In the genomic region with DNA sequence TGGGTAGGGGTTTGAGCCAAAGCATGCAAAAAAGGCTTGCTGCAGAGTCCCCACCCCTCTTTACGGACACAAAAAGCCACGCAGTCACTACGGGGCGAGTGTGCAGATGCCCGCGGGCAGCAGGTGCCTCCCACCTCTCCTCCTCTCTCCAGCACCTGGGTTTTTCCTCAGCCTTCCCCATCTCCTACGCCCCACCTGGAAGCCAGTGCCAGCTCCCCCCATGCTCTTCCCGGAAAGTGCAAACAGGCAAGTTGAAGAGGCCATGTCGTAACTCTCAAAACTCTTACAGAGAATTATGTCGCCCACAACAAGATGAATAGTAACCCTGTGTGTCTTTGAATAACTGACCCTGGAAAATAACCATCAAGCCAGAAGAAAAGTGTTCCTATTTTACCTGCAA, we compare ENCODE assay signal across 32 cellular contexts.
DNase-seq lines count a peak whose midpoint lies in the region; ATAC-seq and TF ChIP-seq lines count a peak whose summit lies in the region.
"Had no signal": no experiment of that assay in that cellular context is flagged by ENCODE, and none has a peak within 500 bp of the region (broad histone marks: within the 10 kb centered on the region; RNA-seq: fewer than 3 reads in every experiment).

No MANE protein-coding gene starts in this region.

- 78 to 82% methylated on average over 10 of the region's 10 CpGs for WGBS in body of pancreas, 2 donors

- no peak overlapping the region for H3K4me3 Mint-ChIP-seq in activated CD4-positive, alpha-beta memory T cell treated with anti-CD3 and anti-CD28 coated beads, Interleukin-2, amount 10 ng/mL, durations not matched to agents 7 days and 5 days
- no peak overlapping the region for H3K4me3 Mint-ChIP-seq in activated CD4-positive, alpha-beta memory T cell treated with anti-CD3 and anti-CD28 coated beads for 36 hours
- H3K4me3 Mint-ChIP-seq in CD4-positive, CD25-positive, alpha-beta regulatory T cell: peak overlapping the region in 2 of 4 donors; percentile 41 to 70
- peak overlapping the region in 1 of 10 donors; percentile 37 for H3K4me3 Mint-ChIP-seq in naive thymus-derived CD4-positive, alpha-beta T cell
- H3K4me3 Mint-ChIP-seq: activated CD4-positive, alpha-beta T cell treated with anti-CD3 and anti-CD28 coated beads for 36 hours; activated naive CD8-positive, alpha-beta T cell; activated T-helper 17 cell treated with anti-CD3 and anti-CD28 coated beads, Interleukin-2, amount 50 U/mL, for 72 hours; T-helper 2 cell treated with Interferon-gamma antibody and Interleukin-4, amounts not matched to agents 5 μg/mL and 100 μg/mL, for 36 hours had no signal

- no peak for TF ChIP-seq POLR2A in body of pancreas (IDR thresholded peaks at IDR 0.05)

- no peak for DNase-seq in activated CD4-positive, alpha-beta memory T cell treated with anti-CD3 and anti-CD28 coated beads, Interleukin-2, amount 10 ng/mL, durations not matched to agents 7 days and 5 days
- no peak for DNase-seq in activated CD4-positive, alpha-beta memory T cell treated with anti-CD3 and anti-CD28 coated beads for 36 hours
- DNase-seq in CD4-positive, CD25-positive, alpha-beta regulatory T cell: no peak
- DNase-seq in coronary artery (ENCODE audit: low spot score) (peak; percentile 31), AG08396 (ENCODE audit: low spot score) (no peak), GM03348 (ENCODE audit: low spot score) (no peak), body of pancreas (no peak)
- DNase-seq in naive thymus-derived CD4-positive, alpha-beta T cell: peak in 1 of 9 donors; percentile 14
- DNase-seq: activated CD4-positive, alpha-beta T cell treated with anti-CD3 and anti-CD28 coated beads for 36 hours; AML-193; cortex of kidney; effector memory CD4-positive, alpha-beta T cell; midbrain; naive B cell; NCI-H2029; NCI-H2227 treated with DMSO at 0.1 percent for 48 hours; NCI-H526; PC-3; SK-N-SH; stimulated activated CD4-positive, alpha-beta T cell treated with anti-CD3 and anti-CD28 coated beads, Interleukin-4, amount 100 ng/mL, for 1 hour; stomach; thyroid gland had no signal

- intact Hi-C loops in activated CD4-positive, alpha-beta memory T cell treated with anti-CD3 and anti-CD28 coated beads for 36 hours (cut with micrococcal nuclease): no loop called here
- intact Hi-C loops in naive thymus-derived CD4-positive, alpha-beta T cell (cut with micrococcal nuclease): no loop called here
- intact Hi-C loops in body of pancreas (cut with DNase I): no loop called here

- peaks cover 26% of the 10 kb centered on the region for H3K36me3 Mint-ChIP-seq in activated CD4-positive, alpha-beta memory T cell treated with anti-CD3 and anti-CD28 coated beads, Interleukin-2, amount 10 ng/mL, durations not matched to agents 7 days and 5 days (ENCODE audit: low read depth)
- H3K36me3 Mint-ChIP-seq in activated CD4-positive, alpha-beta memory T cell treated with anti-CD3 and anti-CD28 coated beads for 36 hours: no peaks in the 10 kb centered on the region
- peaks cover 28% of the 10 kb centered on the region for H3K36me3 Mint-ChIP-seq in CD4-positive, CD25-positive, alpha-beta regulatory T cell
- H3K36me3 Mint-ChIP-seq in naive thymus-derived CD4-positive, alpha-beta T cell: peaks cover 6 to 52% (median 25%) of the 10 kb centered on the region in 5 donors

- no peak for ATAC-seq in CD4-positive, CD25-positive, alpha-beta regulatory T cell (ENCODE audit: low read depth in 2 of 2)
- no peak for ATAC-seq in naive thymus-derived CD4-positive, alpha-beta T cell
- no peak for ATAC-seq in body of pancreas
- ATAC-seq: A549; activated CD4-positive, alpha-beta T cell treated with anti-CD3 and anti-CD28 coated beads for 36 hours; activated T-helper 17 cell treated with anti-CD3 and anti-CD28 coated beads, Interleukin-2, amount 50 U/mL, for 72 hours; PC-3 had no signal

- no peaks in the 10 kb centered on the region for H3K36me3 ChIP-seq in CD4-positive, CD25-positive, alpha-beta regulatory T cell (ENCODE audit: control insufficient read depth, insufficient read depth, low read length)
- peaks cover 0 to 19% (median 3%) of the 10 kb centered on the region in 3 experiments for H3K36me3 ChIP-seq in naive thymus-derived CD4-positive, alpha-beta T cell (ENCODE audit: control insufficient read depth in 2 of 3, insufficient read depth in 3 of 3, low read length in 3 of 3)
- H3K36me3 ChIP-seq in body of pancreas (replicated peaks in 1 of 2; ENCODE audit: insufficient read depth in 1 of 2, low read depth in 2 of 2): no peaks in the 10 kb centered on the region
- H3K36me3 ChIP-seq: ascending aorta, cardiac muscle cell, HAP-1, prostate gland, thyroid gland had no signal

- H3K9me3 Mint-ChIP-seq in activated CD4-positive, alpha-beta memory T cell treated with anti-CD3 and anti-CD28 coated beads, Interleukin-2, amount 10 ng/mL, durations not matched to agents 7 days and 5 days: no peaks in the 10 kb centered on the region
- no peaks in the 10 kb centered on the region for H3K9me3 Mint-ChIP-seq in activated CD4-positive, alpha-beta memory T cell treated with anti-CD3 and anti-CD28 coated beads for 36 hours
- H3K9me3 Mint-ChIP-seq in CD4-positive, CD25-positive, alpha-beta regulatory T cell: no peaks in the 10 kb centered on the region
- no peaks in the 10 kb centered on the region for H3K9me3 Mint-ChIP-seq in naive thymus-derived CD4-positive, alpha-beta T cell
- H3K9me3 Mint-ChIP-seq: activated T-helper 17 cell treated with anti-CD3 and anti-CD28 coated beads, Interleukin-2, amount 50 U/mL, for 72 hours; naive B cell; T-helper 2 cell treated with Interferon-gamma antibody and Interleukin-4, amounts not matched to agents 5 μg/mL and 100 μg/mL, for 36 hours had no signal

- peak overlapping the region; percentile 15 for H3K27ac Mint-ChIP-seq in activated CD4-positive, alpha-beta memory T cell treated with anti-CD3 and anti-CD28 coated beads, Interleukin-2, amount 10 ng/mL, durations not matched to agents 7 days and 5 days
- H3K27ac Mint-ChIP-seq in activated CD4-positive, alpha-beta memory T cell treated with anti-CD3 and anti-CD28 coated beads for 36 hours: no peak overlapping the region
- H3K27ac Mint-ChIP-seq in CD4-positive, CD25-positive, alpha-beta regulatory T cell: peak overlapping the region in 2 of 3 donors; percentile 86 to 100
- H3K27ac Mint-ChIP-seq in naive thymus-derived CD4-positive, alpha-beta T cell: peak overlapping the region in 7 of 9 donors; percentile 28 to 100 (median 97)
- H3K27ac Mint-ChIP-seq: activated CD4-positive, alpha-beta T cell treated with anti-CD3 and anti-CD28 coated beads for 36 hours; activated naive CD8-positive, alpha-beta T cell; activated T-helper 17 cell treated with anti-CD3 and anti-CD28 coated beads, Interleukin-2, amount 50 U/mL, for 72 hours; T-helper 2 cell treated with Interferon-gamma antibody and Interleukin-4, amounts not matched to agents 5 μg/mL and 100 μg/mL, for 36 hours had no signal

- no peak for TF ChIP-seq CTCF in coronary artery (IDR thresholded peaks at IDR 0.05)
- TF ChIP-seq CTCF in body of pancreas (IDR thresholded peaks at IDR 0.05): no peak

- CTCF ChIA-PET in activated CD4-positive, alpha-beta memory T cell treated with anti-CD3 and anti-CD28 coated beads, Interleukin-2, amount 10 ng/mL, durations not matched to agents 7 days and 5 days (lab: Charles Lee): no interaction called here
- CTCF ChIA-PET in activated CD4-positive, alpha-beta memory T cell treated with anti-CD3 and anti-CD28 coated beads for 36 hours (lab: Charles Lee): no interaction called here
- CTCF ChIA-PET in naive thymus-derived CD4-positive, alpha-beta T cell (lab: Charles Lee): no interaction called here

- H3K27me3 ChIP-seq in CD4-positive, CD25-positive, alpha-beta regulatory T cell (ENCODE audit: control insufficient read depth, insufficient read depth, low read length): no peaks in the 10 kb centered on the region
- no peaks in the 10 kb centered on the region for H3K27me3 ChIP-seq in naive thymus-derived CD4-positive, alpha-beta T cell (ENCODE audit: control insufficient read depth in 2 of 2, insufficient read depth in 2 of 2, low read length in 2 of 2)
- no peaks in the 10 kb centered on the region for H3K27me3 ChIP-seq in body of pancreas
- H3K27me3 ChIP-seq: ascending aorta, cardiac muscle cell, stomach, thyroid gland had no signal

- no peaks in the 10 kb centered on the region for H3K9me3 ChIP-seq in CD4-positive, CD25-positive, alpha-beta regulatory T cell (ENCODE audit: control insufficient read depth in 2 of 2, low read length in 2 of 2)
- no peaks in the 10 kb centered on the region for H3K9me3 ChIP-seq in naive thymus-derived CD4-positive, alpha-beta T cell (ENCODE audit: control insufficient read depth in 2 of 3, low read length in 3 of 3)
- H3K9me3 ChIP-seq in body of pancreas: no peaks in the 10 kb centered on the region
- H3K9me3 ChIP-seq: A549, ascending aorta, HAP-1, prostate gland, SK-N-SH, stomach, thyroid gland had no signal

- no peak overlapping the region for H3K27ac ChIP-seq in CD4-positive, CD25-positive, alpha-beta regulatory T cell (ENCODE audit: insufficient read depth, low read length, poor library complexity, severe bottlenecking)
- H3K27ac ChIP-seq in coronary artery: no peak overlapping the region
- H3K27ac ChIP-seq in naive thymus-derived CD4-positive, alpha-beta T cell (ENCODE audit: low read depth, low read length): no peak overlapping the region
- H3K27ac ChIP-seq in body of pancreas: no peak overlapping the region
- H3K27ac ChIP-seq: A549, ascending aorta, cardiac muscle cell, HL-60, KMS-11, thyroid gland had no signal

- peaks cover 61% of the 10 kb centered on the region for H3K4me1 Mint-ChIP-seq in activated CD4-positive, alpha-beta memory T cell treated with anti-CD3 and anti-CD28 coated beads, Interleukin-2, amount 10 ng/mL, durations not matched to agents 7 days and 5 days
- peaks cover 22% of the 10 kb centered on the region for H3K4me1 Mint-ChIP-seq in activated CD4-positive, alpha-beta memory T cell treated with anti-CD3 and anti-CD28 coated beads for 36 hours (ENCODE audit: low read depth)
- peaks cover 12 to 62% (median 34%) of the 10 kb centered on the region in 4 donors for H3K4me1 Mint-ChIP-seq in CD4-positive, CD25-positive, alpha-beta regulatory T cell
- peaks cover 9 to 65% (median 51%) of the 10 kb centered on the region in 7 donors for H3K4me1 Mint-ChIP-seq in naive thymus-derived CD4-positive, alpha-beta T cell

- peaks cover 43% of the 10 kb centered on the region for H3K4me1 ChIP-seq in CD4-positive, CD25-positive, alpha-beta regulatory T cell (ENCODE audit: control insufficient read depth, insufficient read depth, low read length, poor library complexity, severe bottlenecking)
- peaks cover 13 to 33% of the 10 kb centered on the region in 2 donors for H3K4me1 ChIP-seq in naive thymus-derived CD4-positive, alpha-beta T cell (ENCODE audit: control insufficient read depth in 2 of 2, insufficient read depth in 2 of 2, low read length in 2 of 2)
- peaks cover 58% of the 10 kb centered on the region for H3K4me1 ChIP-seq in body of pancreas
- H3K4me1 ChIP-seq: ascending aorta had no signal

- no peaks in the 10 kb centered on the region for H3K27me3 Mint-ChIP-seq in activated CD4-positive, alpha-beta memory T cell treated with anti-CD3 and anti-CD28 coated beads, Interleukin-2, amount 10 ng/mL, durations not matched to agents 7 days and 5 days
- no peaks in the 10 kb centered on the region for H3K27me3 Mint-ChIP-seq in activated CD4-positive, alpha-beta memory T cell treated with anti-CD3 and anti-CD28 coated beads for 36 hours
- no peaks in the 10 kb centered on the region for H3K27me3 Mint-ChIP-seq in CD4-positive, CD25-positive, alpha-beta regulatory T cell
- no peaks in the 10 kb centered on the region for H3K27me3 Mint-ChIP-seq in naive thymus-derived CD4-positive, alpha-beta T cell
- H3K27me3 Mint-ChIP-seq: activated CD4-positive, alpha-beta T cell treated with anti-CD3 and anti-CD28 coated beads for 36 hours; activated naive CD8-positive, alpha-beta T cell; activated T-helper 17 cell treated with anti-CD3 and anti-CD28 coated beads, Interleukin-2, amount 50 U/mL, for 72 hours; naive B cell had no signal

- H3K4me3 ChIP-seq in CD4-positive, CD25-positive, alpha-beta regulatory T cell (ENCODE audit: low read depth, low read length): no peak overlapping the region
- H3K4me3 ChIP-seq in coronary artery (no peak overlapping the region), body of pancreas (no peak overlapping the region)
- H3K4me3 ChIP-seq in naive thymus-derived CD4-positive, alpha-beta T cell (ENCODE audit: low read length): no peak overlapping the region
- H3K4me3 ChIP-seq: A549, ascending aorta, cardiac muscle cell, HAP-1, prostate gland, stomach, thyroid gland had no signal

- POLR2A ChIA-PET in activated CD4-positive, alpha-beta memory T cell treated with anti-CD3 and anti-CD28 coated beads, Interleukin-2, amount 10 ng/mL, durations not matched to agents 7 days and 5 days (lab: Charles Lee): interaction anchor here (0.8 to 3.0 kb wide), 4 partner anchors 10 to 121 kb away, joined by 3 to 16 read pairs (median 5); no protein-coding TSS in a partner anchor
- POLR2A ChIA-PET in activated CD4-positive, alpha-beta memory T cell treated with anti-CD3 and anti-CD28 coated beads for 36 hours (lab: Charles Lee): no interaction called here
- POLR2A ChIA-PET in naive thymus-derived CD4-positive, alpha-beta T cell (lab: Charles Lee): interaction anchor here (5.3 kb wide), 1 partner anchor 11 kb away, joined by 35 read pairs; no protein-coding TSS in a partner anchor
